8 cellular contexts compared by ENCODE assay signal in the genomic region with DNA sequence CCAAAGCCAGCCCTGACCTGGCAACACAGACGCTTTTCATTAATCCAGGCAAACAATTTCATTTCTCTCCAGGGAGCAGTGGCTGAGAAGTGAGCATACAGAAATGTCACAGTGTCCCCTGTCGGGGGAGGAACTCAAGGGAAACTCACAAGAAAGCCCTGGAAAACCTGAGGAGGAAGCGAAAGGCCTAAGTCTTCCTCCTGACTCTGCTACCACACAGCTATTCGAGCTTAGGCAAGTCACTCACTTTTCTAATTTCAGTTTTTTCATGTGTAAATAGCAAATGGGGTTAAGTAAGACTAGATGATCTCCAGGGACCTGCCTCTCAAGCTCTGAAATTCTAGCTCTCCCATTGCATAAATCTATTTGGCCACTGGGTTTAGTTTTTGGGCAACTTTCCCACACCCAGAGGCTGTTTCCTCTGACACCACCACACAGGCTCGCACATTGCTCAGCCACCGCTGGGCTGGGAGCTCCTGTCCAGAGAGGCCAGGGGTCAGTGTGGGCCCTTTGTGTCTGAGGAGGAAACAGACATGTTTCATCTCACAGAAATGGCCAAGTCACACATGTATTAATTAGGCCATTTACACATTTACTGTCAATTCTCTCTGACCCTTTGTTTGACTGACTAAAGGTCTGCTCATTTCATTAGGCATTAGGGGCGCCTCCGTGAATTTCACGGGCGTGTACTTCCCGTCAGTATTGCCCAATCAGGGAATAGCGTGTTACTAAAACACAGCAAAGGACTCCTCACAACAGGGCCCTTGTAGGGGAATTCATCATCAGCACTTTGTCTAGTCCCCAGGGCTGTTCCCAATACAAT. TPM values are rescaled to one million over a fixed set of nuclear protein-coding genes. Genes with fewer than 3 reads are reported as not detected.
DNase-seq lines count a peak whose midpoint lies in the region; ATAC-seq and TF ChIP-seq lines count a peak whose summit lies in the region.

No MANE protein-coding gene starts in this region.

- ATAC-seq in T-helper 17 cell (peak; percentile 12), HG02884 (IDR thresholded peaks at IDR 0.05; ENCODE audit: unreplicated experiment) (no peak)

- TF ChIP-seq CTCF in osteocyte (IDR thresholded peaks at IDR 0.05), result peak; percentile 16

- H3K36me3 Mint-ChIP-seq in T-helper 17 cell (ENCODE audit: low read depth) (no peaks in the 10 kb centered on the region), osteocyte (ENCODE audit: unreplicated experiment) (peaks cover 55% of the 10 kb centered on the region)

- peaks cover 13% of the 10 kb centered on the region for H3K4me1 Mint-ChIP-seq in T-helper 17 cell
- peaks cover 74% of the 10 kb centered on the region for H3K4me1 Mint-ChIP-seq in osteocyte (ENCODE audit: unreplicated experiment)

- H3K9me3 Mint-ChIP-seq in osteocyte (ENCODE audit: unreplicated experiment), result no peaks in the 10 kb centered on the region

- H3K4me3 Mint-ChIP-seq in T-helper 17 cell, result peak overlapping the region; percentile 39
- H3K4me3 Mint-ChIP-seq in osteocyte (ENCODE audit: unreplicated experiment), result peak overlapping the region; percentile 58

- H3K27me3 Mint-ChIP-seq in T-helper 17 cell (no peaks in the 10 kb centered on the region), osteocyte (ENCODE audit: unreplicated experiment) (no peaks in the 10 kb centered on the region)

- H3K27ac Mint-ChIP-seq in T-helper 17 cell (peak overlapping the region; percentile 90), osteocyte (ENCODE audit: unreplicated experiment) (peak overlapping the region; percentile 94)

- peak; percentile 92 for DNase-seq in AG08396 (ENCODE audit: low spot score)
- DNase-seq in HCEC 1CT, result peak; percentile 95
- no peak for DNase-seq in T-helper 17 cell
- DNase-seq in fibroblast of gingiva (ENCODE audit: low read depth), result peak; percentile 99
- peak; percentile 95 for DNase-seq in osteocyte (ENCODE audit: extremely low spot score, unreplicated experiment)
- no peak for DNase-seq in NCI-H345 (lab: John Stamatoyannopoulos, UW)
- DNase-seq in iPS-NIHi7 (ENCODE audit: extremely low spot score), result no peak

- no peaks in the 10 kb centered on the region for H3K9me3 ChIP-seq in T-helper 17 cell (ENCODE audit: control insufficient read depth, low read length, poor library complexity, severe bottlenecking)

RNA-seq across cellular contexts. Expression of gene PNMA1, which starts 9.8 kb away (rescaled TPM):
- total RNA-seq in T-helper 17 cell, result 10 to 100 TPM; 42.0 to 53.7 TPM
- 81.4 and 81.8 TPM in 2 replicates for total RNA-seq in osteocyte

Comparison
In these comparisons a context has a peak if more than half of its experiments do, and no peak if none do; other contexts are left out.
1. DNase-seq: peak in AG08396 (single experiment), HCEC 1CT (single experiment), fibroblast of gingiva (single experiment) and osteocyte (single experiment); none in T-helper 17 cell (0 of 3), NCI-H345 (single experiment) and iPS-NIHi7 (single experiment).